28 cellular contexts compared by ENCODE assay signal in the genomic region with DNA sequence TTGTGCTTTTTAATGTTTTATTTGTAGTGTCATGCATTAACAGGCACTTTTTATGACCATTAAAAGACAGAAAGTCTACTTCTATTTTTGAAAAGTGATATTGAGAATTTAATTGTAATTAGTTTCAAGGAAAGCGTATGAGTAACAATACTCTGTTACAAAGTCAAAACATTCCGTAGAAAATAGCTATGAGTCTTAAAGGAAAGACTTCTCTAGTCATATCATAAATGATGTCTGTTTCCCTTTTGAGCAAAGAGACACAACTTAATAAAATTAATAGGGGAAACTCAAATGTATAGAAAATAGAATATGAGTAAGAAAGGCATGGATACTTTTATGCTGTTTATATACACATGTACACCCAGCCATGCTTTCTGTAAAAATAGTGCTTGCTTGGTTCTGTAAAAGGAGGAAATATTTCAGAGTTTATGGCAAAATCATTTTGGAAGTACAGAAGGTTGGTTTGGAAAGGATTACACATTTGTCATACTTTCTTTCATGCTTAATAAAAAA.
"Had no signal": no experiment of that assay in that cellular context is flagged by ENCODE, and none has a peak within 500 bp of the region (broad histone marks: within the 10 kb centered on the region; RNA-seq: fewer than 3 reads in every experiment).

No MANE protein-coding gene starts in this region.

- DNase-seq: activated B cell treated with CpG ODN at 0.5 μM for 24 hours; activated CD4-positive, alpha-beta memory T cell treated with anti-CD3 and anti-CD28 coated beads for 36 hours; activated CD4-positive, alpha-beta T cell treated with anti-CD3 and anti-CD28 coated beads for 4 hours; activated CD8-positive, alpha-beta memory T cell treated with anti-CD3 and anti-CD28 coated beads, Interleukin-2, amount 50 U/mL, for 4 hours; activated gamma-delta T cell; activated naive CD4-positive, alpha-beta T cell treated with anti-CD3 and anti-CD28 coated beads, Interleukin-2, amount 10 ng/mL, durations not matched to agents 7 days and 5 days; amygdala; cortex of kidney; MG63; MV-4-11; NCI-H1105; NCI-H1436; NCI-H1694 treated with DMSO at 0.1 percent for 48 hours; NCI-H2029 treated with DMSO at 0.1 percent for 48 hours; NCI-H510A treated with DMSO at 0.1 percent for 48 hours; NK-92 treated with Interleukin-12 subunit alpha and Interleukin-12 subunit beta, amount 100 ng/mL, for 24 hours; OCI-M1; RPMI8226; T-cell; T-helper 2 cell; T1000 had no signal

- H3K27ac Mint-ChIP-seq: activated B cell treated with CpG ODN at 0.5 μM for 24 hours; activated CD4-positive, alpha-beta memory T cell treated with anti-CD3 and anti-CD28 coated beads for 36 hours; activated naive CD4-positive, alpha-beta T cell treated with anti-CD3 and anti-CD28 coated beads, Interleukin-2, amount 10 ng/mL, durations not matched to agents 7 days and 5 days; brain; T-cell had no signal

- ATAC-seq: Panc1, Right ventricle myocardium inferior, T-cell had no signal

- H3K9me3 Mint-ChIP-seq: activated B cell treated with CpG ODN at 0.5 μM for 24 hours; activated CD4-positive, alpha-beta memory T cell treated with anti-CD3 and anti-CD28 coated beads for 36 hours; brain; central memory CD8-positive, alpha-beta T cell; T-cell had no signal

- H3K4me3 Mint-ChIP-seq: activated B cell treated with CpG ODN at 0.5 μM for 24 hours; activated CD4-positive, alpha-beta memory T cell treated with anti-CD3 and anti-CD28 coated beads for 36 hours; activated naive CD4-positive, alpha-beta T cell treated with anti-CD3 and anti-CD28 coated beads, Interleukin-2, amount 10 ng/mL, durations not matched to agents 7 days and 5 days; brain; central memory CD8-positive, alpha-beta T cell; T-cell had no signal

- H3K36me3 Mint-ChIP-seq: activated CD4-positive, alpha-beta memory T cell treated with anti-CD3 and anti-CD28 coated beads for 36 hours; activated naive CD4-positive, alpha-beta T cell treated with anti-CD3 and anti-CD28 coated beads, Interleukin-2, amount 10 ng/mL, durations not matched to agents 7 days and 5 days; brain; T-cell had no signal

- H3K4me1 Mint-ChIP-seq: activated B cell treated with CpG ODN at 0.5 μM for 24 hours; central memory CD8-positive, alpha-beta T cell; T-cell had no signal

- FAIRE-seq: astrocyte, TTC549 had no signal

- H3K27ac ChIP-seq: SK-N-MC had no signal

- H3K36me3 ChIP-seq: MG63 had no signal

- H3K27me3 ChIP-seq: MG63 had no signal

- H3K9me3 ChIP-seq: MG63 had no signal

- H3K27me3 Mint-ChIP-seq: activated B cell treated with CpG ODN at 0.5 μM for 24 hours; activated CD4-positive, alpha-beta memory T cell treated with anti-CD3 and anti-CD28 coated beads for 36 hours; brain; central memory CD8-positive, alpha-beta T cell had no signal

- H3K4me3 ChIP-seq: MG63, SK-N-MC had no signal
